ENCODE assay signal across 8 cellular contexts in genomic region chr1:40699787-40700186, GRCh38. TPM values are rescaled to one million over a fixed set of nuclear protein-coding genes. Genes with fewer than 3 reads are reported as not detected.
DNase-seq lines count a peak whose midpoint lies in the region; ATAC-seq and TF ChIP-seq lines count a peak whose summit lies in the region.

No MANE protein-coding gene starts in this region.

- peaks cover 5% of the 10 kb centered on the region for H3K36me3 ChIP-seq in osteoblast (ENCODE audit: insufficient read depth, low read length)

- H3K4me3 ChIP-seq in osteoblast (ENCODE audit: insufficient read depth, low read length), result no peak overlapping the region

- peak; percentile 57 for ATAC-seq in GM21526 (IDR thresholded peaks at IDR 0.05; ENCODE audit: low FRiP score, unreplicated experiment)
- peak; percentile 66 for ATAC-seq in HG03378 (IDR thresholded peaks at IDR 0.05; ENCODE audit: unreplicated experiment)

- H2AFZ ChIP-seq in osteoblast (ENCODE audit: low read length), result no peak overlapping the region

- H3K4me1 ChIP-seq in osteoblast (ENCODE audit: insufficient read depth, low read length), result peaks cover 5% of the 10 kb centered on the region

- H3K4me2 ChIP-seq in osteoblast (ENCODE audit: insufficient read depth, low read length), result no peak overlapping the region

- no peak overlapping the region for H3K4me3 Mint-ChIP-seq in mesothelial cell of epicardium

- H4K20me1 ChIP-seq in osteoblast (ENCODE audit: insufficient read depth, low read length), result peaks cover 9% of the 10 kb centered on the region

- no peak overlapping the region for H3K27ac Mint-ChIP-seq in mesothelial cell of epicardium

- no peaks in the 10 kb centered on the region for H3K27me3 Mint-ChIP-seq in mesothelial cell of epicardium (ENCODE audit: low read depth)

- no peaks in the 10 kb centered on the region for H3K27me3 ChIP-seq in osteoblast (ENCODE audit: insufficient read depth, low read length)

- H3K9me3 ChIP-seq in osteoblast (ENCODE audit: low read depth, low read length), result no peaks in the 10 kb centered on the region

- peak; percentile 57 for DNase-seq in NCI-H2029 (lab: John Stamatoyannopoulos, UW)
- no peak for DNase-seq in NCI-H2029 treated with DMSO at 0.1 percent for 48 hours (lab: John Stamatoyannopoulos, UW)
- no peak for DNase-seq in osteoblast (ENCODE audit: insufficient read length, low spot score, missing footprints)
- DNase-seq in pons (ENCODE audit: low spot score), result no peak
- DNase-seq in NOMO-1 (lab: John Stamatoyannopoulos, UW; ENCODE audit: unreplicated experiment in 2 of 2), result no peak
- DNase-seq in mesothelial cell of epicardium (ENCODE audit: low spot score in 2 of 2, unreplicated experiment in 2 of 2), result no peak

- TF ChIP-seq CTCF in osteoblast (IDR thresholded peaks at IDR 0.05; ENCODE audit: extremely low read depth, low read depth, low read length) (no peak), mesothelial cell of epicardium (IDR thresholded peaks at IDR 0.05; ENCODE audit: unreplicated experiment) (no peak)

- no peaks in the 10 kb centered on the region for H3K36me3 Mint-ChIP-seq in mesothelial cell of epicardium

- H3K9me3 Mint-ChIP-seq in mesothelial cell of epicardium, result no peaks in the 10 kb centered on the region

- peak overlapping the region; percentile 2 for H3K27ac ChIP-seq in osteoblast (ENCODE audit: low read depth, low read length)

- peaks cover 18% of the 10 kb centered on the region for H3K4me1 Mint-ChIP-seq in mesothelial cell of epicardium

- peaks cover 97% of the 10 kb centered on the region for H3K79me2 ChIP-seq in osteoblast (ENCODE audit: insufficient read depth, low read length)

RNA-seq across cellular contexts. Expression of gene NFYC, which starts 8.3 kb away (rescaled TPM):
- total RNA-seq in osteoblast (24.2 TPM in 2 replicates), mesothelial cell of epicardium (91.0 to 101 TPM (median 91.2 TPM) in 3 replicates)

RNA-seq across cellular contexts. Expression of gene RIMS3, which starts 34.3 kb away (rescaled TPM):
- 3.5 and 6.2 TPM in 2 replicates for total RNA-seq in osteoblast
- 12.5 to 13.0 TPM (median 12.9 TPM) in 3 replicates for total RNA-seq in mesothelial cell of epicardium
